30 cellular contexts compared by ENCODE assay signal in the genomic region with DNA sequence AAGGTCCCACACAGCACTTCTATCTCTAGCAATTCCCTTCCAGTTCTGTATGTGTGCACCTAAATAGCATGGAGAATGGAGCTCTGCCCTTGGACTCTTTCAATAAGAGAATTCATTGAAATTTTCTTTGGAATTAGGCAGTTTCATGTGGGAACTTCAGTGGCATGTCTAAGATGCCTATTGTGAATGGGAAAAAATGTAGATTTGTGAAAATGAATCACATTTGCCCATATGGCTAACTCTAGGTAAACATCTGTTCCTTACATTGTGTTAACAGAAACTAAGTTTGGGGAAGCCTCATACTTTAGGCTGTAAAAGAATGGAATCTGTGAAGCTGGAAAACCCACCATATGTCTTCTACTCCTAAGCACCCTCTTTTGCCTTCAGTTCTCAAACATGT.
"Had no signal": no experiment of that assay in that cellular context is flagged by ENCODE, and none has a peak within 500 bp of the region (broad histone marks: within the 10 kb centered on the region; RNA-seq: fewer than 3 reads in every experiment).

No MANE protein-coding gene starts in this region.

- H2AFZ ChIP-seq: parathyroid adenoma had no signal

- H3K9ac ChIP-seq: parathyroid adenoma had no signal

- H3K4me1 Mint-ChIP-seq: naive thymus-derived CD4-positive, alpha-beta T cell; natural killer cell; nephron; neural crest cell; stimulated activated effector memory CD8-positive, alpha-beta T cell treated with anti-CD3 and anti-CD28 coated beads, Interleukin-12 subunit alpha, Interleukin-12 subunit beta, amount 100 ng/mL, for 72 hours; stimulated activated naive B cell treated with anti-CD40 and anti-IgM and Interleukin-4, amounts not matched to agents 10 μg/mL and 1 μg/mL and 100 μg/mL, for 72 hours had no signal

- H3K27ac Mint-ChIP-seq: naive thymus-derived CD4-positive, alpha-beta T cell; natural killer cell; nephron; progenitor cell of endocrine pancreas; stimulated activated effector memory CD8-positive, alpha-beta T cell treated with anti-CD3 and anti-CD28 coated beads, Interleukin-12 subunit alpha, Interleukin-12 subunit beta, amount 100 ng/mL, for 72 hours; stimulated activated naive B cell treated with anti-CD40 and anti-IgM and Interleukin-4, amounts not matched to agents 10 μg/mL and 1 μg/mL and 100 μg/mL, for 72 hours; stimulated activated naive CD8-positive, alpha-beta T cell treated with anti-CD3 and anti-CD28 coated beads, Interleukin-15, Interleukin-2, amounts not matched to agents 100 ng/mL and 50 ng/mL, for 24 hours; type B pancreatic cell had no signal

- H3K9me3 Mint-ChIP-seq: nephron, neural crest cell, type B pancreatic cell had no signal

- DNase-seq: naive thymus-derived CD4-positive, alpha-beta T cell; natural killer cell; nucleus accumbens; ovary; psoas muscle; right cardiac atrium; right lobe of liver; sigmoid colon; small intestine; stimulated activated CD4-positive, alpha-beta T cell treated with anti-CD3 and anti-CD28 coated beads, Interleukin-15, amount 100 ng/mL, for 24 hours; stimulated activated CD4-positive, alpha-beta T cell treated with anti-CD3 and anti-CD28 coated beads, Interleukin-2, amount 100 ng/mL, for 24 hours; stimulated activated CD4-positive, alpha-beta T cell treated with anti-CD3 and anti-CD28 coated beads, Interleukin-2, amount 100 ng/mL, for 48 hours; stimulated activated CD4-positive, alpha-beta T cell treated with anti-CD3 and anti-CD28 coated beads, Interleukin-4, amount 100 ng/mL, for 24 hours; stimulated activated naive B cell treated with anti-CD40 and anti-IgM and Interleukin-4, amounts not matched to agents 10 μg/mL and 1 μg/mL and 100 μg/mL, for 72 hours; stimulated activated naive CD4-positive, alpha-beta T cell treated with Interleukin-2 at 50 U/mL for 16 hours; stomach; testis; tibial artery; transverse colon; upper lobe of right lung; uterus had no signal

- H3K36me3 Mint-ChIP-seq: stimulated activated effector memory CD8-positive, alpha-beta T cell treated with anti-CD3 and anti-CD28 coated beads, Interleukin-12 subunit alpha, Interleukin-12 subunit beta, amount 100 ng/mL, for 72 hours; stimulated activated naive B cell treated with anti-CD40 and anti-IgM and Interleukin-4, amounts not matched to agents 10 μg/mL and 1 μg/mL and 100 μg/mL, for 72 hours; type B pancreatic cell had no signal

- H3K79me2 ChIP-seq: parathyroid adenoma had no signal

- H3K27me3 ChIP-seq: neutrophil, ovary, right lobe of liver, sigmoid colon, stomach, suprapubic skin, testis, tibial artery, transverse colon, upper lobe of right lung, uterus had no signal

- H3K4me3 Mint-ChIP-seq: naive thymus-derived CD4-positive, alpha-beta T cell; natural killer cell; nephron; neural crest cell; stimulated activated effector memory CD8-positive, alpha-beta T cell treated with anti-CD3 and anti-CD28 coated beads, Interleukin-12 subunit alpha, Interleukin-12 subunit beta, amount 100 ng/mL, for 72 hours; stimulated activated naive B cell treated with anti-CD40 and anti-IgM and Interleukin-4, amounts not matched to agents 10 μg/mL and 1 μg/mL and 100 μg/mL, for 72 hours; stimulated activated naive CD8-positive, alpha-beta T cell treated with anti-CD3 and anti-CD28 coated beads, Interleukin-15, Interleukin-2, amounts not matched to agents 100 ng/mL and 50 ng/mL, for 24 hours; type B pancreatic cell had no signal

- H3K9me3 ChIP-seq: neutrophil, ovary, psoas muscle, right lobe of liver, sigmoid colon, suprapubic skin, testis, tibial artery, upper lobe of right lung, uterus had no signal

- H3K27me3 Mint-ChIP-seq: naive thymus-derived CD4-positive, alpha-beta T cell; progenitor cell of endocrine pancreas; stimulated activated naive B cell treated with anti-CD40 and anti-IgM and Interleukin-4, amounts not matched to agents 10 μg/mL and 1 μg/mL and 100 μg/mL, for 72 hours; stimulated activated naive CD8-positive, alpha-beta T cell treated with anti-CD3 and anti-CD28 coated beads, Interleukin-15, Interleukin-2, amounts not matched to agents 100 ng/mL and 50 ng/mL, for 24 hours had no signal

- H3K27ac ChIP-seq: neutrophil, ovary, parathyroid adenoma, psoas muscle, right lobe of liver, sigmoid colon, stomach, suprapubic skin, testis, tibial artery, transverse colon, upper lobe of right lung, uterus had no signal

- H3K4me3 ChIP-seq: ovary, psoas muscle, right lobe of liver, sigmoid colon, stomach, suprapubic skin, testis, tibial artery, transverse colon, upper lobe of right lung, uterus had no signal

- H3K36me3 ChIP-seq: neutrophil, ovary, right lobe of liver, sigmoid colon, stomach, suprapubic skin, tibial artery, transverse colon, upper lobe of right lung, uterus had no signal

- ATAC-seq: naive thymus-derived CD4-positive, alpha-beta T cell; natural killer cell; psoas muscle; right cardiac atrium; right lobe of liver; stimulated activated effector memory CD8-positive, alpha-beta T cell treated with anti-CD3 and anti-CD28 coated beads, Interleukin-12 subunit alpha, Interleukin-12 subunit beta, amount 100 ng/mL, for 72 hours had no signal
